ENCODE assay signal across 11 cellular contexts in genomic region chr6:73560853-73561407, GRCh38. TPM values are rescaled to one million over a fixed set of nuclear protein-coding genes. Genes with fewer than 3 reads are reported as not detected.
DNase-seq lines count a peak whose midpoint lies in the region; ATAC-seq and TF ChIP-seq lines count a peak whose summit lies in the region.
"Had no signal": no experiment of that assay in that cellular context is flagged by ENCODE, and none has a peak within 500 bp of the region (broad histone marks: within the 10 kb centered on the region; RNA-seq: fewer than 3 reads in every experiment).

No MANE protein-coding gene starts in this region.

- no peak overlapping the region for H3K4me3 ChIP-seq in Panc1 (ENCODE audit: low read depth in 2 of 2, low read length in 2 of 2)

- peak; percentile 52 for DNase-seq in GM10248 (ENCODE audit: extremely low spot score)
- no peak for DNase-seq in Panc1 (ENCODE audit: low read depth, low spot score)
- DNase-seq in DMS79 treated with DMSO at 0.1 percent for 48 hours (lab: John Stamatoyannopoulos, UW), result no peak
- DNase-seq in DMS53 (lab: John Stamatoyannopoulos, UW), result no peak
- no peak for DNase-seq in natural killer cell
- DNase-seq in WTC11 (ENCODE audit: low spot score), result no peak
- DNase-seq: activated CD8-positive, alpha-beta memory T cell treated with anti-CD3 and anti-CD28 coated beads for 24 hours; AML-193; NCI-H1930 had no signal

- no peak overlapping the region for H3K27ac Mint-ChIP-seq in natural killer cell
- H3K27ac Mint-ChIP-seq in WTC11, result no peak overlapping the region

- POLR2A ChIA-PET in GM10248 (lab: Yijun Ruan, JAX) (interaction anchor here (0.6 to 0.8 kb wide), 2 partner anchors 48 to 100 kb away, joined by 4 to 5 read pairs; no protein-coding TSS in a partner anchor), Panc1 (lab: Charles Lee) (interaction anchor here (0.9 kb wide), 1 partner anchor 47 kb away, joined by 5 read pairs; no protein-coding TSS in a partner anchor), WTC11 (lab: Charles Lee) (no interaction called here)

- peaks cover 0 to 5% of the 10 kb centered on the region in 2 donors for H3K4me1 Mint-ChIP-seq in natural killer cell
- H3K4me1 Mint-ChIP-seq in WTC11, result peaks cover 41% of the 10 kb centered on the region

- H3K4me1 ChIP-seq in Panc1 (ENCODE audit: control insufficient read depth, insufficient read depth, low read length), result peaks cover 52% of the 10 kb centered on the region

- H3K9me3 Mint-ChIP-seq in natural killer cell, result no peaks in the 10 kb centered on the region
- no peaks in the 10 kb centered on the region for H3K9me3 Mint-ChIP-seq in WTC11

- in situ Hi-C loops in Panc1 (cut with HindIII; ENCODE audit: low pct_unique_long_range_greater_than_20kb, low sequenced_read_pairs), result no loop called here

- peak overlapping the region; percentile 89 for H3K27ac ChIP-seq in Panc1 (ENCODE audit: low read length)

- no peaks in the 10 kb centered on the region for H3K27me3 Mint-ChIP-seq in natural killer cell (ENCODE audit: low read depth in 2 of 2)
- no peaks in the 10 kb centered on the region for H3K27me3 Mint-ChIP-seq in WTC11 (ENCODE audit: low read depth)

- no peaks in the 10 kb centered on the region for H3K36me3 ChIP-seq in Panc1 (ENCODE audit: control insufficient read depth, insufficient read depth, low read length)

- TF ChIP-seq CTCF in GM10248 (IDR thresholded peaks at IDR 0.05; ENCODE audit: control extremely low read depth, extremely low read depth, low read depth, missing control alignments), result no peak
- no peak for TF ChIP-seq CTCF in Panc1 (IDR thresholded peaks at IDR 0.05)
- no peak for TF ChIP-seq CTCF in natural killer cell (IDR thresholded peaks at IDR 0.05)
- no peak for TF ChIP-seq CTCF in WTC11 (IDR thresholded peaks at IDR 0.05)

- intact Hi-C loops in Panc1 (cut with micrococcal nuclease; ENCODE audit: unreplicated experiment) (no loop called here), natural killer cell (cut with micrococcal nuclease) (no loop called here)

- H3K9me3 ChIP-seq in Panc1 (ENCODE audit: control insufficient read depth, insufficient read depth, low read depth, low read length), result no peaks in the 10 kb centered on the region

- CTCF ChIA-PET in GM10248 (lab: Yijun Ruan, JAX), result interaction anchor here (1.1 to 3.5 kb wide), 3 partner anchors 13 to 25 kb away, joined by 3 to 13 read pairs (median 5); no protein-coding TSS in a partner anchor
- CTCF ChIA-PET in Panc1 (lab: Charles Lee), result no interaction called here
- CTCF ChIA-PET in WTC11 (lab: Charles Lee), result interaction anchor here (1.5 kb wide), 1 partner anchor 13 kb away, joined by 5 read pairs; no protein-coding TSS in a partner anchor

- H3K36me3 Mint-ChIP-seq in natural killer cell (no peaks in the 10 kb centered on the region), WTC11 (no peaks in the 10 kb centered on the region)

- H3K27me3 ChIP-seq in Panc1 (ENCODE audit: control insufficient read depth, insufficient read depth, low read length), result no peaks in the 10 kb centered on the region

- peak; percentile 60 for ATAC-seq in GM19351 (IDR thresholded peaks at IDR 0.05; ENCODE audit: unreplicated experiment)
- peak; percentile 42 for ATAC-seq in HG03025 (IDR thresholded peaks at IDR 0.05; ENCODE audit: low FRiP score, unreplicated experiment)
- no peak for ATAC-seq in Panc1
- ATAC-seq in natural killer cell, result no peak
- no peak for ATAC-seq in WTC11

- no TSS peak for BruUV-seq in Panc1 (replicated peaks; lab: Mats Ljungman, UMichigan)

- H3K4me3 Mint-ChIP-seq in natural killer cell (no peak overlapping the region), WTC11 (no peak overlapping the region)

TF ChIP-seq in WTC11, 78 proteins besides CTCF, POLR2A, EP300 and RAD21 (continues in another document):
- TF ChIP-seq ZBTB43 (CRISPR knock-in tag; IDR thresholded peaks at IDR 0.05), result no peak
- TF ChIP-seq PRRX2 (CRISPR knock-in tag; IDR thresholded peaks at IDR 0.05), result no peak
- TF ChIP-seq FOXP4 (CRISPR knock-in tag; IDR thresholded peaks at IDR 0.05), result no peak
- no peak for TF ChIP-seq ZNF138 (CRISPR knock-in tag; conservative IDR thresholded peaks at IDR 0.05)
- no peak for TF ChIP-seq ELF4 (CRISPR knock-in tag; IDR thresholded peaks at IDR 0.05; ENCODE audit: low read depth)
- TF ChIP-seq E2F4 (CRISPR knock-in tag; IDR thresholded peaks at IDR 0.05; ENCODE audit: borderline replicate concordance, low read depth), result no peak
- TF ChIP-seq CBFB (CRISPR knock-in tag; IDR thresholded peaks at IDR 0.05; ENCODE audit: low read depth), result no peak
- TF ChIP-seq CDX4 (CRISPR knock-in tag; IDR thresholded peaks at IDR 0.05; ENCODE audit: borderline replicate concordance), result no peak
- TF ChIP-seq NR1H2 (CRISPR knock-in tag; IDR thresholded peaks at IDR 0.05), result no peak
- TF ChIP-seq ATF3 (CRISPR knock-in tag; conservative IDR thresholded peaks at IDR 0.05), result no peak
- no peak for TF ChIP-seq IRF1 (CRISPR knock-in tag; IDR thresholded peaks at IDR 0.05)
- no peak for TF ChIP-seq NFYB (CRISPR knock-in tag; conservative IDR thresholded peaks at IDR 0.05; ENCODE audit: low read depth)
- no peak for TF ChIP-seq SP1 (CRISPR knock-in tag; conservative IDR thresholded peaks at IDR 0.05)
- no peak for TF ChIP-seq ZNF425 (CRISPR knock-in tag; conservative IDR thresholded peaks at IDR 0.05)

RNA-seq across cellular contexts. Expression of gene EEF1A1, which starts 40.1 kb away (rescaled TPM):
- 10,069 TPM for total RNA-seq in Panc1 (2021; ENCODE audit: unreplicated experiment)
- 8,925 TPM for polyA plus RNA-seq in Panc1 (2012; ENCODE audit: insufficient read length)
- 1,000 to 10,000 TPM; 6,475 to 7,348 (median 7,348) TPM for total RNA-seq in natural killer cell
- 11,564 to 13,111 TPM (median 12,917 TPM) in 3 replicates for total RNA-seq in WTC11 (2021)

Comparison
In these comparisons a context has a peak if more than half of its experiments do, and no peak if none do; other contexts are left out.
1. ATAC-seq: peak in GM19351 (single experiment) and HG03025 (single experiment); none in Panc1 (single experiment), natural killer cell (0 of 3) and WTC11 (single experiment).